8 cellular contexts compared by ENCODE assay signal in the genomic region with DNA sequence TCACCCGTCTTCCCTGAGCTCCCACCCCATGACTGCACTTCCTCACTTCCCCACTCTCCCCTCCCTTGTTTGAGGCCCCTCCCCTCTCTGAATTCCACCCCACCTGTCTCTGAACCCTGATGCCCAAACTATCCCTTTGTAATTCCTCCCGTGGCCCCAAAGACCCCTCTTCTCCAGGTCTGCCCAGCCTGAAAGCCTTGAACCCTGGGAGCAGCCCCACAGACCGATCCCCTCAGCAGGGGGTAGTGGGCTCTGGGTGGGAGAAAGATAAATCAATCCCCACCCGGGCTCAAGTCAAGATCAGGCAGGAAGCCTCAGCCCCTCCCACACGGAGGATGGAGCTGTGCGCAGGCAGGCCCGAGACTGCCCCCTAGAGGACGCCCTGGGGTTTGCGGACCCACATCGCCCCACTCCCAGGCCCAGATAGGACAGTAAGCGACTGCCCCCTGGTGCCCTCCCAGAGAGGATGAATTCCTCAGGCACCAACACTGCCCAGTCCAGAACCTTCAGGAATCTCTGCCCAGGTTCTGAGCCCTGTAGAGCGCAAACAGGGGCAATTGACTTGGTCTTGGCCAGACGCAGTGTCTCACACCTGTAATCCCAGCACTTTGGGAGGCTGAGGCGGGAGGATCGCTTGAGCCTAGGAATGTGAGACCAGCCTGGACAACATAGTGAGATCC. TPM values are rescaled to one million over a fixed set of nuclear protein-coding genes. Genes with fewer than 3 reads are reported as not detected.
DNase-seq lines count a peak whose midpoint lies in the region; ATAC-seq and TF ChIP-seq lines count a peak whose summit lies in the region.

No MANE protein-coding gene starts in this region.

- peaks cover 15% of the 10 kb centered on the region for H3K4me1 ChIP-seq in upper lobe of right lung

- H3K36me3 ChIP-seq in upper lobe of right lung = no peaks in the 10 kb centered on the region

- intact Hi-C loops in Right ventricle myocardium inferior (cut with DNase I) = loop anchor here (1.0 kb wide), 2 partner anchors 23 to 136 kb away; no protein-coding TSS in a partner anchor
- intact Hi-C loops in posterior vena cava (cut with DNase I) = loop anchor here (2.0 kb wide), 3 partner anchors 23 to 135 kb away; no protein-coding TSS in a partner anchor
- intact Hi-C loops in upper lobe of right lung (cut with DNase I) = loop anchor here (10.0 kb wide), 1 partner anchor 139 kb away; no protein-coding TSS in a partner anchor

- no peaks in the 10 kb centered on the region for H3K27me3 ChIP-seq in upper lobe of right lung

- no peak overlapping the region for H3K4me3 ChIP-seq in upper lobe of right lung

- ATAC-seq in HG02588 (IDR thresholded peaks at IDR 0.05; ENCODE audit: unreplicated experiment) = peak; percentile 35
- ATAC-seq in Right ventricle myocardium inferior = peak; percentile 74
- ATAC-seq in upper lobe of right lung = peak; percentile 92

- no peak overlapping the region for H3K27ac ChIP-seq in upper lobe of right lung

- DNase-seq in GDM1 (lab: John Stamatoyannopoulos, UW) = peak; percentile 89
- peak; percentile 49 for DNase-seq in NCI-H128 (lab: John Stamatoyannopoulos, UW; ENCODE audit: unreplicated experiment)
- peak; percentile 78 for DNase-seq in SKM-1 (lab: John Stamatoyannopoulos, UW; ENCODE audit: unreplicated experiment)
- peak; percentile 96 for DNase-seq in activated naive CD4-positive, alpha-beta T cell treated with anti-CD3 and anti-CD28 coated beads, Interleukin-2, amount 50 U/mL, for 16 hours
- DNase-seq in Right ventricle myocardium inferior (ENCODE audit: missing footprints) = peak; percentile 98
- peak; percentile 99 for DNase-seq in posterior vena cava (ENCODE audit: low spot score)
- DNase-seq in upper lobe of right lung = peak; percentile 97

- H3K9me3 ChIP-seq in upper lobe of right lung = no peaks in the 10 kb centered on the region

- peak; percentile 100 for TF ChIP-seq CTCF in upper lobe of right lung (IDR thresholded peaks at IDR 0.05)

RNA-seq across cellular contexts. Expression of gene HSPB1, which starts 11.7 kb away (rescaled TPM):
- total RNA-seq in Right ventricle myocardium inferior (3,139 TPM), posterior vena cava (1,000 to 10,000 TPM; 2,473 to 2,747 TPM), upper lobe of right lung (494 TPM)

RNA-seq across cellular contexts. Expression of gene YWHAG, which starts 44.6 kb away (rescaled TPM):
- total RNA-seq in Right ventricle myocardium inferior (243 TPM), posterior vena cava (100 to 1,000 TPM; 114 to 134 TPM), upper lobe of right lung (102 TPM)

Comparison
In these comparisons a context has a peak if more than half of its experiments do, and no peak if none do; other contexts are left out.
1. DNase-seq: peak in every context shown above with its lines; median percentile 99 in posterior vena cava; 98 in Right ventricle myocardium inferior; 97 in upper lobe of right lung; 96 in activated naive CD4-positive, alpha-beta T cell treated with anti-CD3 and anti-CD28 coated beads, Interleukin-2, amount 50 U/mL, for 16 hours; 89 in GDM1; 78 in SKM-1; 49 in NCI-H128.
2. ATAC-seq: peak in every context shown above with its lines; median percentile 92 in upper lobe of right lung; 74 in Right ventricle myocardium inferior; 35 in HG02588.